ENCODE assay signal across 19 cellular contexts in the genomic region with DNA sequence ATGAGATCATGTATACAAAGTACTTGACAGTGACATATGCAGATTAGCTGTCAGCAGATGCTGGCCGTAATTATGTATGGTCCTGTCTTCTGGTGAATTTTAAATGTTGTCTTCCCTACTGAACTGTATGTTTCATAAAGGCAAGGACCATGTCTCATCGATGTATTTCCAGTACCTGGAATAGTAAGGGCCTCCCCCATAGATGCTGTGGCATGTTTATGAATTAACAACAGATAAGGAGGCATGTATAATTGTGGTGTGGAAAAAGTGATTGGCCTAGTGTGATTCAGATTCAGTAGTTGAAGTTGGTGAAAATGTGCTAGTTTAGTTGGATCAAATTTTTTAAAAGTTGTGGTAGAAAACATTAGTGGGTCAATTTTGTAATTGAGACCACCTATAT.
DNase-seq lines count a peak whose midpoint lies in the region; ATAC-seq and TF ChIP-seq lines count a peak whose summit lies in the region.
"Had no signal": no experiment of that assay in that cellular context is flagged by ENCODE, and none has a peak within 500 bp of the region (broad histone marks: within the 10 kb centered on the region; RNA-seq: fewer than 3 reads in every experiment).

No MANE protein-coding gene starts in this region.

- ATAC-seq in activated CD4-positive, alpha-beta T cell treated with anti-CD3 and anti-CD28 coated beads for 36 hours: peak; percentile 75
- peak; percentile 74 to 90 for ATAC-seq in activated naive CD4-positive, alpha-beta T cell treated with anti-CD3 and anti-CD28 coated beads, Interleukin-2, amount 50 U/mL, for 72 hours
- ATAC-seq in stimulated activated naive CD8-positive, alpha-beta T cell treated with anti-CD3 and anti-CD28 coated beads, Interleukin-15, Interleukin-2, amounts not matched to agents 100 U/mL and 50 U/mL, for 24 hours: peak; percentile 91
- no peak for ATAC-seq in foreskin keratinocyte
- ATAC-seq: GM23338 had no signal

- CTCF ChIA-PET in activated CD4-positive, alpha-beta T cell treated with anti-CD3 and anti-CD28 coated beads for 36 hours (lab: Charles Lee): interaction anchor here (0.9 kb wide), 1 partner anchor 82 kb away, joined by 3 read pairs; no protein-coding TSS in a partner anchor
- CTCF ChIA-PET in activated CD4-positive, alpha-beta T cell treated with anti-CD3 and anti-CD28 coated beads, Interleukin-2, amount 10 ng/mL, durations not matched to agents 7 days and 5 days (lab: Charles Lee): no interaction called here
- CTCF ChIA-PET in activated naive CD4-positive, alpha-beta T cell treated with anti-CD3 and anti-CD28 coated beads, Interleukin-2, amount 10 ng/mL, durations not matched to agents 7 days and 5 days (lab: Charles Lee): no interaction called here

- no peaks in the 10 kb centered on the region for H3K36me3 ChIP-seq in WERI-Rb-1
- H3K36me3 ChIP-seq: BLaER1 had no signal

- intact Hi-C loops in activated CD4-positive, alpha-beta T cell treated with anti-CD3 and anti-CD28 coated beads for 36 hours (cut with DNase I, micrococcal nuclease): loop anchor here (1.0 to 5.0 kb wide), 4 partner anchors 19 to 56 kb away; no protein-coding TSS in a partner anchor
- intact Hi-C loops in activated T-helper 2 cell treated with anti-CD3 and anti-CD28 coated beads, Interferon-gamma antibody, Interleukin-2, Interleukin-4, amounts not matched to agents 10 μg/mL and 5 μg/mL and 100 μg/mL, durations not matched to agents 14 hours and 24 hours and 36 hours (cut with micrococcal nuclease): loop anchor here (1.0 to 5.0 kb wide), 4 partner anchors 19 to 58 kb away; no protein-coding TSS in a partner anchor

- POLR2A ChIA-PET in activated CD4-positive, alpha-beta T cell treated with anti-CD3 and anti-CD28 coated beads for 36 hours (lab: Charles Lee): no interaction called here
- POLR2A ChIA-PET in activated CD4-positive, alpha-beta T cell treated with anti-CD3 and anti-CD28 coated beads, Interleukin-2, amount 10 ng/mL, durations not matched to agents 7 days and 5 days (lab: Charles Lee): no interaction called here

- H3K9me3 Mint-ChIP-seq in activated CD4-positive, alpha-beta T cell treated with anti-CD3 and anti-CD28 coated beads for 36 hours (ENCODE audit: low read depth): peaks cover 7% of the 10 kb centered on the region
- H3K9me3 Mint-ChIP-seq in activated CD4-positive, alpha-beta T cell treated with anti-CD3 and anti-CD28 coated beads, Interleukin-2, amount 10 ng/mL, durations not matched to agents 7 days and 5 days: peaks cover 25% of the 10 kb centered on the region
- peaks cover 4 to 17% of the 10 kb centered on the region in 2 donors for H3K9me3 Mint-ChIP-seq in activated naive CD4-positive, alpha-beta T cell treated with anti-CD3 and anti-CD28 coated beads, Interleukin-2, amount 50 U/mL, for 72 hours
- H3K9me3 Mint-ChIP-seq in activated naive CD4-positive, alpha-beta T cell treated with anti-CD3 and anti-CD28 coated beads, Interleukin-2, amount 10 ng/mL, durations not matched to agents 7 days and 5 days: peaks cover 18% of the 10 kb centered on the region
- peaks cover 35% of the 10 kb centered on the region for H3K9me3 Mint-ChIP-seq in activated T-helper 2 cell treated with anti-CD3 and anti-CD28 coated beads, Interferon-gamma antibody, Interleukin-2, Interleukin-4, amounts not matched to agents 10 μg/mL and 5 μg/mL and 100 μg/mL, durations not matched to agents 14 hours and 24 hours and 36 hours
- H3K9me3 Mint-ChIP-seq: HFFc6 had no signal

- peaks cover 44% of the 10 kb centered on the region for H3K36me3 Mint-ChIP-seq in activated CD4-positive, alpha-beta T cell treated with anti-CD3 and anti-CD28 coated beads for 36 hours (ENCODE audit: low read depth)
- peaks cover 44% of the 10 kb centered on the region for H3K36me3 Mint-ChIP-seq in activated CD4-positive, alpha-beta T cell treated with anti-CD3 and anti-CD28 coated beads, Interleukin-2, amount 10 ng/mL, durations not matched to agents 7 days and 5 days (ENCODE audit: low read depth)
- H3K36me3 Mint-ChIP-seq in activated naive CD4-positive, alpha-beta T cell treated with anti-CD3 and anti-CD28 coated beads, Interleukin-2, amount 50 U/mL, for 72 hours: peaks cover 6 to 43% of the 10 kb centered on the region in 2 donors
- H3K36me3 Mint-ChIP-seq in activated naive CD4-positive, alpha-beta T cell treated with anti-CD3 and anti-CD28 coated beads, Interleukin-2, amount 10 ng/mL, durations not matched to agents 7 days and 5 days: peaks cover 59% of the 10 kb centered on the region
- H3K36me3 Mint-ChIP-seq in activated T-helper 2 cell treated with anti-CD3 and anti-CD28 coated beads, Interferon-gamma antibody, Interleukin-2, Interleukin-4, amounts not matched to agents 10 μg/mL and 5 μg/mL and 100 μg/mL, durations not matched to agents 14 hours and 24 hours and 36 hours (ENCODE audit: low read depth): peaks cover 53% of the 10 kb centered on the region

- peaks cover 72% of the 10 kb centered on the region for H3K4me1 Mint-ChIP-seq in activated CD4-positive, alpha-beta T cell treated with anti-CD3 and anti-CD28 coated beads for 36 hours
- H3K4me1 Mint-ChIP-seq in activated CD4-positive, alpha-beta T cell treated with anti-CD3 and anti-CD28 coated beads, Interleukin-2, amount 10 ng/mL, durations not matched to agents 7 days and 5 days: peaks cover 56% of the 10 kb centered on the region
- H3K4me1 Mint-ChIP-seq in activated naive CD4-positive, alpha-beta T cell treated with anti-CD3 and anti-CD28 coated beads, Interleukin-2, amount 10 ng/mL, durations not matched to agents 7 days and 5 days: peaks cover 52% of the 10 kb centered on the region
- H3K4me1 Mint-ChIP-seq in activated T-helper 2 cell treated with anti-CD3 and anti-CD28 coated beads, Interferon-gamma antibody, Interleukin-2, Interleukin-4, amounts not matched to agents 10 μg/mL and 5 μg/mL and 100 μg/mL, durations not matched to agents 14 hours and 24 hours and 36 hours (ENCODE audit: low read depth): peaks cover 68% of the 10 kb centered on the region

- TF ChIP-seq CTCF in foreskin keratinocyte (conservative IDR thresholded peaks at IDR 0.05) (no peak), WERI-Rb-1 (IDR thresholded peaks at IDR 0.05; ENCODE audit: low read depth, low read length) (no peak)

- peak; percentile 19 for DNase-seq in activated CD4-positive, alpha-beta T cell treated with anti-CD3 and anti-CD28 coated beads for 36 hours
- DNase-seq in activated CD4-positive, alpha-beta T cell treated with anti-CD3 and anti-CD28 coated beads, Interleukin-2, amount 10 ng/mL, durations not matched to agents 7 days and 5 days: no peak
- DNase-seq in activated naive CD4-positive, alpha-beta T cell treated with anti-CD3 and anti-CD28 coated beads, Interleukin-2, amount 50 U/mL, for 72 hours (ENCODE audit: low spot score in 2 of 2): no peak
- DNase-seq in activated naive CD4-positive, alpha-beta T cell treated with anti-CD3 and anti-CD28 coated beads, Interleukin-2, amount 10 ng/mL, durations not matched to agents 7 days and 5 days: no peak
- no peak for DNase-seq in activated T-helper 2 cell treated with anti-CD3 and anti-CD28 coated beads, Interferon-gamma antibody, Interleukin-2, Interleukin-4, amounts not matched to agents 10 μg/mL and 5 μg/mL and 100 μg/mL, durations not matched to agents 14 hours and 24 hours and 36 hours (ENCODE audit: low spot score)
- DNase-seq in stimulated activated naive CD8-positive, alpha-beta T cell treated with anti-CD3 and anti-CD28 coated beads, Interleukin-15, Interleukin-2, amounts not matched to agents 100 U/mL and 50 U/mL, for 24 hours: no peak
- DNase-seq in foreskin keratinocyte (no peak), WERI-Rb-1 (no peak)
- DNase-seq: GF-D8; HFFc6; KBM-7; MV-4-11; NCI-H1417; NCI-H187 treated with DMSO at 0.1 percent for 48 hours; NCI-H526 treated with DMSO at 0.1 percent for 48 hours; NK-92 treated with Interleukin-12 subunit alpha and Interleukin-12 subunit beta, amount 100 ng/mL, for 24 hours had no signal

- H3K27me3 Mint-ChIP-seq in activated CD4-positive, alpha-beta T cell treated with anti-CD3 and anti-CD28 coated beads for 36 hours: no peaks in the 10 kb centered on the region
- no peaks in the 10 kb centered on the region for H3K27me3 Mint-ChIP-seq in activated CD4-positive, alpha-beta T cell treated with anti-CD3 and anti-CD28 coated beads, Interleukin-2, amount 10 ng/mL, durations not matched to agents 7 days and 5 days
- H3K27me3 Mint-ChIP-seq in activated naive CD4-positive, alpha-beta T cell treated with anti-CD3 and anti-CD28 coated beads, Interleukin-2, amount 10 ng/mL, durations not matched to agents 7 days and 5 days: no peaks in the 10 kb centered on the region
- H3K27me3 Mint-ChIP-seq in activated T-helper 2 cell treated with anti-CD3 and anti-CD28 coated beads, Interferon-gamma antibody, Interleukin-2, Interleukin-4, amounts not matched to agents 10 μg/mL and 5 μg/mL and 100 μg/mL, durations not matched to agents 14 hours and 24 hours and 36 hours (ENCODE audit: low read depth): no peaks in the 10 kb centered on the region

- no peak overlapping the region for H3K4me3 ChIP-seq in WERI-Rb-1 (ENCODE audit: low read depth, low read length)
- H3K4me3 ChIP-seq: BLaER1, GM23338 had no signal

- no peaks in the 10 kb centered on the region for H3K9me3 ChIP-seq in WERI-Rb-1 (ENCODE audit: severe bottlenecking)

- H3K4me3 Mint-ChIP-seq in activated CD4-positive, alpha-beta T cell treated with anti-CD3 and anti-CD28 coated beads for 36 hours: no peak overlapping the region
- no peak overlapping the region for H3K4me3 Mint-ChIP-seq in activated CD4-positive, alpha-beta T cell treated with anti-CD3 and anti-CD28 coated beads, Interleukin-2, amount 10 ng/mL, durations not matched to agents 7 days and 5 days
- no peak overlapping the region for H3K4me3 Mint-ChIP-seq in activated naive CD4-positive, alpha-beta T cell treated with anti-CD3 and anti-CD28 coated beads, Interleukin-2, amount 10 ng/mL, durations not matched to agents 7 days and 5 days
- H3K4me3 Mint-ChIP-seq in activated T-helper 2 cell treated with anti-CD3 and anti-CD28 coated beads, Interferon-gamma antibody, Interleukin-2, Interleukin-4, amounts not matched to agents 10 μg/mL and 5 μg/mL and 100 μg/mL, durations not matched to agents 14 hours and 24 hours and 36 hours (ENCODE audit: low read depth): no peak overlapping the region
- H3K4me3 Mint-ChIP-seq: GM23338, HFFc6 had no signal

- peaks cover 12% of the 10 kb centered on the region for H3K4me1 ChIP-seq in foreskin keratinocyte

- H3K27me3 ChIP-seq in foreskin keratinocyte (no peaks in the 10 kb centered on the region), WERI-Rb-1 (ENCODE audit: insufficient read depth, low read depth, severe bottlenecking) (no peaks in the 10 kb centered on the region)
- H3K27me3 ChIP-seq: BLaER1 had no signal

- no peak overlapping the region for H3K27ac ChIP-seq in foreskin keratinocyte
- H3K27ac ChIP-seq in WERI-Rb-1: no peak overlapping the region
- H3K27ac ChIP-seq: BLaER1, RWPE1 had no signal

- H3K27ac Mint-ChIP-seq in activated CD4-positive, alpha-beta T cell treated with anti-CD3 and anti-CD28 coated beads for 36 hours: peak overlapping the region; percentile 11
- no peak overlapping the region for H3K27ac Mint-ChIP-seq in activated CD4-positive, alpha-beta T cell treated with anti-CD3 and anti-CD28 coated beads, Interleukin-2, amount 10 ng/mL, durations not matched to agents 7 days and 5 days
- no peak overlapping the region for H3K27ac Mint-ChIP-seq in activated naive CD4-positive, alpha-beta T cell treated with anti-CD3 and anti-CD28 coated beads, Interleukin-2, amount 50 U/mL, for 72 hours
- no peak overlapping the region for H3K27ac Mint-ChIP-seq in activated naive CD4-positive, alpha-beta T cell treated with anti-CD3 and anti-CD28 coated beads, Interleukin-2, amount 10 ng/mL, durations not matched to agents 7 days and 5 days
- H3K27ac Mint-ChIP-seq in activated T-helper 2 cell treated with anti-CD3 and anti-CD28 coated beads, Interferon-gamma antibody, Interleukin-2, Interleukin-4, amounts not matched to agents 10 μg/mL and 5 μg/mL and 100 μg/mL, durations not matched to agents 14 hours and 24 hours and 36 hours: peak overlapping the region; percentile 81
- H3K27ac Mint-ChIP-seq: GM23338, HFFc6 had no signal

Comparison
In these comparisons a context has a peak if more than half of its experiments do, and no peak if none do; other contexts are left out.
1. H3K27ac Mint-ChIP-seq: peak in activated CD4-positive, alpha-beta T cell treated with anti-CD3 and anti-CD28 coated beads for 36 hours (single experiment) and activated T-helper 2 cell treated with anti-CD3 and anti-CD28 coated beads, Interferon-gamma antibody, Interleukin-2, Interleukin-4, amounts not matched to agents 10 μg/mL and 5 μg/mL and 100 μg/mL, durations not matched to agents 14 hours and 24 hours and 36 hours (single experiment); none in activated CD4-positive, alpha-beta T cell treated with anti-CD3 and anti-CD28 coated beads, Interleukin-2, amount 10 ng/mL, durations not matched to agents 7 days and 5 days (single experiment), activated naive CD4-positive, alpha-beta T cell treated with anti-CD3 and anti-CD28 coated beads, Interleukin-2, amount 50 U/mL, for 72 hours (0 of 2) and activated naive CD4-positive, alpha-beta T cell treated with anti-CD3 and anti-CD28 coated beads, Interleukin-2, amount 10 ng/mL, durations not matched to agents 7 days and 5 days (single experiment).